1 cellular context compared by ENCODE assay signal in genomic region chr19:15331419-15332310, GRCh38.
TF ChIP-seq lines count a peak whose summit lies in the region.

No MANE protein-coding gene starts in this region.

TF ChIP-seq in K562, 482 proteins besides CTCF, POLR2A, EP300 and RAD21 (continued from another document and continues in another):
- TF ChIP-seq ZNF592 (IDR thresholded peaks at IDR 0.05) (no peak), DEAF1 (CRISPR knock-in tag; IDR thresholded peaks at IDR 0.05) (no peak), HSF4 (CRISPR knock-in tag; IDR thresholded peaks at IDR 0.05; ENCODE audit: borderline replicate concordance) (no peak), ZBTB11 (CRISPR knock-in tag; IDR thresholded peaks at IDR 0.05) (peak in 1 of 3 experiments; percentile 78; a peak in 2 of 6 replicates), NFE2 (IDR thresholded peaks at IDR 0.05; ENCODE audit: low read depth) (no peak), AFF4 (CRISPR knock-in tag; IDR thresholded peaks at IDR 0.05) (0 out of 2 replicates have a peak, but pooled peaks have one; percentile 43), NCOA1 (IDR thresholded peaks at IDR 0.05; ENCODE audit: low read depth) (no peak), FUS (optimal IDR thresholded peaks at IDR 0.05; ENCODE audit: low read depth, low read length) (no peak), CHD1 (IDR thresholded peaks at IDR 0.05; ENCODE audit: low read length) (peak; percentile 77), CCNT2 (IDR thresholded peaks at IDR 0.05; ENCODE audit: borderline replicate concordance, extremely low read depth, insufficient read length, low read depth, low read length) (peak; percentile 44), ZNF444 (CRISPR knock-in tag; IDR thresholded peaks at IDR 0.05) (no peak), GABPB2 (CRISPR knock-in tag; conservative IDR thresholded peaks at IDR 0.05) (no peak), NFRKB (IDR thresholded peaks at IDR 0.05; ENCODE audit: low read depth) (no peak), MCM7 (IDR thresholded peaks at IDR 0.05) (no peak), JUN (IDR thresholded peaks at IDR 0.05; ENCODE audit: borderline replicate concordance, low read depth, low read length) (no peak), JUN (CRISPR knock-in tag; IDR thresholded peaks at IDR 0.05; ENCODE audit: borderline replicate concordance) (no peak), ZNF354B (CRISPR knock-in tag; IDR thresholded peaks at IDR 0.05) (no peak), SMARCC2 (IDR thresholded peaks at IDR 0.05; ENCODE audit: low read depth) (no peak), ZSCAN29 (IDR thresholded peaks at IDR 0.05) (peak; percentile 96; the same call in 1 of the 2 replicates), ADNP (tag; IDR thresholded peaks at IDR 0.05) (no peak), ZFPM2 (CRISPR knock-in tag; IDR thresholded peaks at IDR 0.05) (no peak), ZC3H8 (IDR thresholded peaks at IDR 0.05) (no peak), EP400 (IDR thresholded peaks at IDR 0.05) (peak; percentile 36; the same call in 1 of the 2 replicates), ZNF311 (CRISPR knock-in tag; IDR thresholded peaks at IDR 0.05) (no peak), ASH1L (IDR thresholded peaks at IDR 0.05; ENCODE audit: borderline replicate concordance, low read depth, partially characterized antibody) (no peak), TSHZ1 (CRISPR knock-in tag; IDR thresholded peaks at IDR 0.05) (no peak), RBM39 (optimal IDR thresholded peaks at IDR 0.05; ENCODE audit: low read depth, low read length) (no peak), POLR2H (tag; IDR thresholded peaks at IDR 0.05; ENCODE audit: low read depth) (no peak), FOXA1 (IDR thresholded peaks at IDR 0.05; ENCODE audit: borderline replicate concordance) (no peak), TFE3 (CRISPR knock-in tag; IDR thresholded peaks at IDR 0.05) (no peak), TOE1 (IDR thresholded peaks at IDR 0.05; ENCODE audit: borderline replicate concordance) (no peak), TOE1 (CRISPR knock-in tag; IDR thresholded peaks at IDR 0.05; ENCODE audit: borderline replicate concordance, low read depth) (no peak), KHSRP (IDR thresholded peaks at IDR 0.05) (no peak), SMAD3 (CRISPR knock-in tag; conservative IDR thresholded peaks at IDR 0.05) (no peak), ZBTB8A (IDR thresholded peaks at IDR 0.05; ENCODE audit: partially characterized antibody) (no peak), MAZ (CRISPR knock-in tag; conservative IDR thresholded peaks at IDR 0.05 in 1 of 2, IDR thresholded peaks at IDR 0.05 in 1 of 2) (no peak), TCF15 (CRISPR knock-in tag; IDR thresholded peaks at IDR 0.05) (no peak), DDX20 (tag; IDR thresholded peaks at IDR 0.05; ENCODE audit: low read depth) (no peak), ZNF274 (IDR thresholded peaks at IDR 0.05; ENCODE audit: borderline replicate concordance, low read depth, low read length) (no peak), STAT6 (CRISPR knock-in tag; IDR thresholded peaks at IDR 0.05) (no peak), SREBF2 (CRISPR knock-in tag; IDR thresholded peaks at IDR 0.05) (no peak), ETV6 (IDR thresholded peaks at IDR 0.05; ENCODE audit: borderline replicate concordance in 1 of 2, low read depth in 2 of 2, low read length in 1 of 2) (no peak), ETV6 (CRISPR knock-in tag; IDR thresholded peaks at IDR 0.05; ENCODE audit: borderline replicate concordance) (0 out of 2 replicates have a peak, but pooled peaks have one; percentile 59), NR1H2 (CRISPR knock-in tag; IDR thresholded peaks at IDR 0.05) (no peak)
